In genomic region chr1:29518183-29518835, GRCh38 we compare ENCODE assay signal across 17 cellular contexts.
"Had no signal": no experiment of that assay in that cellular context is flagged by ENCODE, and none has a peak within 500 bp of the region (broad histone marks: within the 10 kb centered on the region; RNA-seq: fewer than 3 reads in every experiment).

No MANE protein-coding gene starts in this region.

- H3K27ac ChIP-seq: brain microvascular endothelial cell, epithelial cell of prostate, gastroesophageal sphincter, parathyroid adenoma, SJSA1, upper lobe of left lung had no signal

- DNase-seq: activated B cell treated with CpG ODN at 0.5 μM for 24 hours; activated CD4-positive, alpha-beta T cell treated with anti-CD3 and anti-CD28 coated beads for 48 hours; activated naive CD8-positive, alpha-beta T cell treated with anti-CD3 and anti-CD28 coated beads, Interleukin-2, amount 10 ng/mL, durations not matched to agents 7 days and 5 days; anterior cingulate cortex; brain microvascular endothelial cell; effector memory CD8-positive, alpha-beta T cell; naive B cell; stimulated activated CD4-positive, alpha-beta T cell treated with anti-CD3 and anti-CD28 coated beads, Interleukin-15, amount 100 ng/mL, for 24 hours; stimulated activated CD4-positive, alpha-beta T cell treated with anti-CD3 and anti-CD28 coated beads, Interleukin-4, amount 100 ng/mL, for 24 hours; stimulated activated naive CD4-positive, alpha-beta T cell treated with Interleukin-2 at 50 U/mL for 16 hours; T-helper 2 cell had no signal

- H3K4me3 ChIP-seq: gastroesophageal sphincter, SJSA1, upper lobe of left lung had no signal

- ATAC-seq: effector memory CD8-positive, alpha-beta T cell; gastroesophageal sphincter had no signal

- H3K4me3 Mint-ChIP-seq: activated B cell treated with CpG ODN at 0.5 μM for 24 hours; activated naive CD8-positive, alpha-beta T cell treated with anti-CD3 and anti-CD28 coated beads, Interleukin-2, amount 10 ng/mL, durations not matched to agents 7 days and 5 days; dendritic cell treated with granulocyte-macrophage colony-stimulating factor and Interleukin-4, amounts not matched to agents 40 ng/mL and 50 ng/mL, for 4 days; effector memory CD8-positive, alpha-beta T cell; naive B cell had no signal

- H3K27me3 ChIP-seq: brain microvascular endothelial cell, upper lobe of left lung had no signal

- H3K9me3 ChIP-seq: gastroesophageal sphincter, upper lobe of left lung had no signal

- H3K4me1 ChIP-seq: gastroesophageal sphincter, SJSA1, upper lobe of left lung had no signal

- H3K4me1 Mint-ChIP-seq: activated B cell treated with CpG ODN at 0.5 μM for 24 hours; activated naive CD8-positive, alpha-beta T cell treated with anti-CD3 and anti-CD28 coated beads, Interleukin-2, amount 10 ng/mL, durations not matched to agents 7 days and 5 days; naive B cell had no signal

- H3K9me3 Mint-ChIP-seq: activated B cell treated with CpG ODN at 0.5 μM for 24 hours; activated naive CD8-positive, alpha-beta T cell treated with anti-CD3 and anti-CD28 coated beads, Interleukin-2, amount 10 ng/mL, durations not matched to agents 7 days and 5 days; effector memory CD8-positive, alpha-beta T cell had no signal

- H3K36me3 Mint-ChIP-seq: activated naive CD8-positive, alpha-beta T cell treated with anti-CD3 and anti-CD28 coated beads, Interleukin-2, amount 10 ng/mL, durations not matched to agents 7 days and 5 days; naive B cell had no signal

- H3K36me3 ChIP-seq: brain microvascular endothelial cell, gastroesophageal sphincter, SJSA1, upper lobe of left lung had no signal

- H3K27me3 Mint-ChIP-seq: dendritic cell treated with granulocyte-macrophage colony-stimulating factor and Interleukin-4, amounts not matched to agents 40 ng/mL and 50 ng/mL, for 4 days had no signal

- H3K27ac Mint-ChIP-seq: activated B cell treated with CpG ODN at 0.5 μM for 24 hours; activated naive CD8-positive, alpha-beta T cell treated with anti-CD3 and anti-CD28 coated beads, Interleukin-2, amount 10 ng/mL, durations not matched to agents 7 days and 5 days; dendritic cell treated with granulocyte-macrophage colony-stimulating factor and Interleukin-4, amounts not matched to agents 40 ng/mL and 50 ng/mL, for 4 days; effector memory CD8-positive, alpha-beta T cell; naive B cell had no signal
